Comparison of ENCODE assay signal across 8 cellular contexts in genomic region chr16:56637814-56638750, GRCh38. TPM values are rescaled to one million over a fixed set of nuclear protein-coding genes. Genes with fewer than 3 reads are reported as not detected.
DNase-seq lines count a peak whose midpoint lies in the region; ATAC-seq, FAIRE-seq and TF ChIP-seq lines count a peak whose summit lies in the region.

Gene MT1A (plus strand): TSS chr16:56638666. CDS start chr16:56638739, 73 bp downstream.

- no peaks in the 10 kb centered on the region for H3K9me3 Mint-ChIP-seq in memory B cell

- H3K27me3 ChIP-seq in IMR-90 (ENCODE audit: control insufficient read depth, insufficient read depth, low read length): peaks cover 90% of the 10 kb centered on the region
- H3K27me3 ChIP-seq in H1 (replicated peaks in 1 of 4; ENCODE audit: control insufficient read depth in 3 of 4, extremely low read depth in 1 of 4, insufficient read depth in 3 of 4, low read length in 3 of 4): peaks cover 90 to 100% (median 99%) of the 10 kb centered on the region in 4 experiments
- peaks cover 72% of the 10 kb centered on the region for H3K27me3 ChIP-seq in transverse colon

- H3K9me3 ChIP-seq in A549 (no peaks in the 10 kb centered on the region), IMR-90 (ENCODE audit: control insufficient read depth, insufficient read depth, low read length) (peaks cover 2% of the 10 kb centered on the region; the same call in 1 of the 2 replicates), H1 (ENCODE audit: insufficient read depth in 2 of 2, low read depth in 1 of 2, low read length in 1 of 2) (no peaks in the 10 kb centered on the region), transverse colon (no peaks in the 10 kb centered on the region)

- WGBS in A549 (ENCODE audit: missing lambda C conversion rate): 48% methylated on average over 60 of the region's 68 CpGs
- 13% methylated on average over 48 of the region's 68 CpGs; no CpG with 5 or more reads in 1 of the 2 experiments for WGBS in IMR-90 (ENCODE audit: extremely low coverage in 2 of 2, insufficient read length in 1 of 2), 2 experiments
- 6% methylated on average over 66 of the region's 68 CpGs; no CpG with 5 or more reads in 1 of the 2 experiments for WGBS in H1 (ENCODE audit: extremely low coverage in 1 of 2, insufficient coverage in 1 of 2, insufficient read length in 1 of 2, insufficient replicate concordance in 2 of 2, low coverage in 1 of 2, low lambda C conversion rate in 2 of 2, missing lambda C conversion rate in 1 of 2), 2 experiments
- whole genome bisulfite sequencing in transverse colon (ENCODE audit: low coverage in 1 of 2), 2 donors: 11 to 40% methylated on average over 3 to 65 of the region's 68 CpGs

- TF ChIP-seq POLR2A in A549 (IDR thresholded peaks at IDR 0.05; ENCODE audit: low read length) (peak; percentile 45), IMR-90 (IDR thresholded peaks at IDR 0.05; ENCODE audit: low read depth, low read length) (no peak), H1 (IDR thresholded peaks at IDR 0.05; ENCODE audit: control extremely low read depth in 1 of 2, low read depth in 2 of 2, low read length in 2 of 2) (no peak), transverse colon (IDR thresholded peaks at IDR 0.05) (peak; percentile 76), GM18505 (IDR thresholded peaks at IDR 0.05; ENCODE audit: borderline replicate concordance, extremely low read depth, insufficient read depth, insufficient read length) (no peak)

- H2BK12ac ChIP-seq in H1 (ENCODE audit: low read depth, low read length): peak within 1 kb of the TSS; percentile 78; the same call in 1 of the 2 replicates

- peak within 1 kb of the TSS; percentile 36; the same call in 1 of the 2 replicates for H3K4ac ChIP-seq in IMR-90 (ENCODE audit: low read depth, low read length)
- H3K4ac ChIP-seq in H1 (replicated peaks; ENCODE audit: insufficient read length, low read depth, low read length): no peak within 1 kb of the TSS

- POLR2A ChIA-PET in A549 (lab: Yijun Ruan, JAX) (interaction anchor here (0.9 kb wide), 1 partner anchor 45 kb away, joined by 3 read pairs; no protein-coding TSS in a partner anchor), IMR-90 (lab: Charles Lee; ENCODE audit: unreplicated experiment) (no interaction called here), H1 (lab: Charles Lee; ENCODE audit: partially characterized antibody) (interaction anchor here (0.6 to 6.3 kb wide), 6 partner anchors 12 to 47 kb away, joined by 3 to 32 read pairs (median 4); partner anchors contain the start of genes MT1E, MT1F and MT1G)

- no peak within 1 kb of the TSS for H3K14ac ChIP-seq in IMR-90 (replicated peaks; ENCODE audit: low read depth, low read length)
- no peak within 1 kb of the TSS for H3K14ac ChIP-seq in H1 (ENCODE audit: insufficient read length)

- no peak for TF ChIP-seq CTCF in A549 (IDR thresholded peaks at IDR 0.05)
- no peak for TF ChIP-seq CTCF in IMR-90 (conservative IDR thresholded peaks at IDR 0.05; ENCODE audit: low read depth, low read length)
- no peak for TF ChIP-seq CTCF in H1 (IDR thresholded peaks at IDR 0.05; ENCODE audit: control extremely low read depth in 1 of 3, insufficient read depth in 1 of 3, low read depth in 1 of 3, low read length in 3 of 3)
- no peak for TF ChIP-seq CTCF in transverse colon (IDR thresholded peaks at IDR 0.05)

- H3K4me1 ChIP-seq in A549: 0 out of 3 replicates have a peak, but pooled peaks cover 3% of the 10 kb centered on the region
- H3K4me1 ChIP-seq in IMR-90 (ENCODE audit: control insufficient read depth, insufficient read depth, low read length): no peaks in the 10 kb centered on the region; the same call in 1 of the 2 replicates
- peaks cover 3 to 19% (median 8%) of the 10 kb centered on the region in 4 experiments for H3K4me1 ChIP-seq in H1 (replicated peaks in 1 of 4; ENCODE audit: control insufficient read depth in 3 of 4, insufficient read depth in 4 of 4, low read length in 3 of 4)
- H3K4me1 ChIP-seq in transverse colon: peaks cover 14 to 33% (median 22%) of the 10 kb centered on the region in 4 donors

- H2BK5ac ChIP-seq in IMR-90 (ENCODE audit: low read depth, low read length, poor library complexity, severe bottlenecking) (no peak within 1 kb of the TSS), H1 (ENCODE audit: low read depth, low read length) (0 out of 2 replicates have a peak within 1 kb of the TSS, but pooled peaks have one; percentile 18)

- H3K4me2 ChIP-seq in A549: peak within 1 kb of the TSS; percentile 71
- H3K4me2 ChIP-seq in IMR-90 (ENCODE audit: low read depth, low read length): peak within 1 kb of the TSS; percentile 63
- peak within 1 kb of the TSS; percentile 73 to 85 for H3K4me2 ChIP-seq in H1 (ENCODE audit: insufficient read depth in 1 of 2, low read depth in 2 of 2, low read length in 2 of 2)

- dilution Hi-C loops in IMR-90 (cut with HindIII; ENCODE audit: low sequenced_read_pairs, unreplicated experiment): no loop called here

- no TSS peak for BruUV-seq in IMR-90 (replicated peaks; lab: Mats Ljungman, UMichigan)

- no peak within 1 kb of the TSS for H2BK20ac ChIP-seq in IMR-90 (ENCODE audit: low read depth, low read length)
- H2BK20ac ChIP-seq in H1 (ENCODE audit: low read length): no peak within 1 kb of the TSS

- peaks cover 20% of the 10 kb centered on the region for H3K4me1 Mint-ChIP-seq in memory B cell

- DNase-seq in A549 (ENCODE audit: low read depth in 1 of 2, low spot score in 1 of 2) (peak; percentile 23 to 40), IMR-90 (peak; percentile 7), H1 (ENCODE audit: low read depth in 1 of 2, low spot score in 2 of 2) (peak in 1 of 2 experiments; percentile 81), memory B cell (ENCODE audit: low spot score in 2 of 2) (no peak), transverse colon (peak; percentile 82)

- H3K23me2 ChIP-seq in H1 (ENCODE audit: low read depth, low read length): peaks cover 7% of the 10 kb centered on the region

- H2BK120ac ChIP-seq in IMR-90 (ENCODE audit: low read depth, low read length): no peak within 1 kb of the TSS
- no peak within 1 kb of the TSS for H2BK120ac ChIP-seq in H1 (replicated peaks; ENCODE audit: low read depth, low read length)

- H3K36me3 ChIP-seq in IMR-90 (ENCODE audit: control insufficient read depth, insufficient read depth, low read length) (no peaks in the 10 kb centered on the region), H1 (ENCODE audit: control insufficient read depth in 2 of 4, insufficient read depth in 4 of 4, low read length in 3 of 4) (no peaks in the 10 kb centered on the region; a peak in 1 of 8 replicates), transverse colon (no peaks in the 10 kb centered on the region)

- peaks cover 30% of the 10 kb centered on the region for H3K27me3 Mint-ChIP-seq in memory B cell

- H3K27ac Mint-ChIP-seq in memory B cell: no peak within 1 kb of the TSS

- H3K23ac ChIP-seq in IMR-90 (ENCODE audit: low read depth, low read length) (peak within 1 kb of the TSS; percentile 90; the same call in 1 of the 2 replicates), H1 (ENCODE audit: insufficient read length) (no peak within 1 kb of the TSS)

- intact Hi-C loops in IMR-90 (cut with micrococcal nuclease): no loop called here
- intact Hi-C loops in transverse colon (cut with DNase I; ENCODE audit: low total_unique reads): no loop called here

- peak within 1 kb of the TSS; percentile 43 for H3K4me3 Mint-ChIP-seq in memory B cell

- in situ Hi-C loops in IMR-90 (cut with MboI; ENCODE audit: low sequenced_read_pairs): no loop called here
- in situ Hi-C loops in transverse colon (cut with MboI; ENCODE audit: low pct_ligation_motif_present in 1 of 4, low pct_unique_long_range_greater_than_20kb in 1 of 4, low sequenced_read_pairs in 3 of 4): no loop called here

- H2AFZ ChIP-seq in IMR-90 (replicated peaks; ENCODE audit: low read length, poor library complexity) (peak within 1 kb of the TSS; percentile 86), H1 (ENCODE audit: low read length) (peak within 1 kb of the TSS; percentile 83; the same call in 1 of the 2 replicates)

- ATAC-seq in A549 (peak; percentile 68 to 77; a peak in 5 of 6 replicates), IMR-90 (ENCODE audit: low read depth) (peak; percentile 90), memory B cell (ENCODE audit: low read depth) (peak; percentile 31), GM19397 (IDR thresholded peaks at IDR 0.05; ENCODE audit: unreplicated experiment) (no peak), HG03280 (IDR thresholded peaks at IDR 0.05; ENCODE audit: unreplicated experiment) (no peak), GM18505 (IDR thresholded peaks at IDR 0.05; ENCODE audit: unreplicated experiment) (no peak)

- H3K18ac ChIP-seq in IMR-90 (ENCODE audit: low read depth, low read length): no peak within 1 kb of the TSS
- peak within 1 kb of the TSS; percentile 73; the same call in 1 of the 2 replicates for H3K18ac ChIP-seq in H1 (ENCODE audit: extremely low read depth, low read length)

- H3K4me3 ChIP-seq in A549 (peak within 1 kb of the TSS; percentile 43), IMR-90 (ENCODE audit: insufficient read depth, low read depth, low read length) (peak within 1 kb of the TSS; percentile 36), H1 (ENCODE audit: extremely low read depth in 1 of 4, insufficient read depth in 2 of 4, low read depth in 3 of 4, low read length in 4 of 4) (peak within 1 kb of the TSS; percentile 7 to 56 (median 27); a peak in 6 of 8 replicates), transverse colon (peak within 1 kb of the TSS; percentile 1 to 60 (median 41))

- no peaks in the 10 kb centered on the region for H3K79me2 ChIP-seq in H1 (ENCODE audit: control insufficient read depth in 1 of 2, insufficient read depth in 2 of 2, low read length in 2 of 2)

- H3K56ac ChIP-seq in IMR-90 (ENCODE audit: extremely low read depth, insufficient read depth, low read length): no peak within 1 kb of the TSS
- no peak within 1 kb of the TSS for H3K56ac ChIP-seq in H1 (replicated peaks; ENCODE audit: insufficient read length, low read depth, low read length)

- no peak within 1 kb of the TSS for H4K5ac ChIP-seq in IMR-90 (ENCODE audit: low read depth, low read length)
- H4K5ac ChIP-seq in H1 (ENCODE audit: insufficient read length, low read depth, low read length): no peak within 1 kb of the TSS

- H3K36me3 Mint-ChIP-seq in memory B cell: no peaks in the 10 kb centered on the region

- H3K79me1 ChIP-seq in IMR-90 (ENCODE audit: low read depth in 1 of 2, low read length in 2 of 2): no peaks in the 10 kb centered on the region
- no peaks in the 10 kb centered on the region for H3K79me1 ChIP-seq in H1 (ENCODE audit: low read depth, low read length)

- H4K91ac ChIP-seq in IMR-90 (ENCODE audit: insufficient read depth, low read depth, low read length): no peak within 1 kb of the TSS
- peak within 1 kb of the TSS; percentile 6 for H4K91ac ChIP-seq in H1 (replicated peaks; ENCODE audit: insufficient read length, low read length)

- no peak within 1 kb of the TSS for H3K9ac ChIP-seq in IMR-90 (ENCODE audit: low read depth, low read length)
- no peak within 1 kb of the TSS for H3K9ac ChIP-seq in H1 (replicated peaks in 1 of 4; ENCODE audit: extremely low read depth in 1 of 4, low read depth in 3 of 4, low read length in 3 of 4)

- H2BK15ac ChIP-seq in IMR-90 (ENCODE audit: low read depth, low read length): no peak within 1 kb of the TSS
- peak within 1 kb of the TSS; percentile 96; the same call in 1 of the 2 replicates for H2BK15ac ChIP-seq in H1 (ENCODE audit: low read length)

- H4K20me1 ChIP-seq in IMR-90 (ENCODE audit: insufficient read depth, low read length) (no peaks in the 10 kb centered on the region), H1 (replicated peaks in 1 of 2; ENCODE audit: control insufficient read depth in 1 of 2, insufficient read depth in 2 of 2, low read length in 2 of 2) (peaks cover 9 to 34% of the 10 kb centered on the region in 2 experiments)

- TF ChIP-seq RAD21 in A549 (conservative IDR thresholded peaks at IDR 0.05 in 1 of 2, IDR thresholded peaks at IDR 0.05 in 1 of 2): no peak
- TF ChIP-seq RAD21 in IMR-90 (IDR thresholded peaks at IDR 0.05; ENCODE audit: low read length): no peak
- TF ChIP-seq RAD21 in H1 (IDR thresholded peaks at IDR 0.05 in 1 of 2, conservative IDR thresholded peaks at IDR 0.05 in 1 of 2; ENCODE audit: low read depth in 2 of 2, low read length in 2 of 2): no peak

- H4K8ac ChIP-seq in IMR-90 (ENCODE audit: low read depth in 2 of 2, low read length in 2 of 2) (no peak within 1 kb of the TSS), H1 (ENCODE audit: extremely low read depth, insufficient read depth, low read length) (no peak within 1 kb of the TSS)

- TF ChIP-seq EP300 in A549 (IDR thresholded peaks at IDR 0.05) (no peak), H1 (IDR thresholded peaks at IDR 0.05; ENCODE audit: borderline replicate concordance in 1 of 2, low read depth in 2 of 2, low read length in 2 of 2) (no peak), transverse colon (IDR thresholded peaks at IDR 0.05; ENCODE audit: low read depth) (peak; percentile 61)

- FAIRE-seq in A549 (lab: Jason Lieb, UNC): no peak
- FAIRE-seq in H1 (lab: Jason Lieb, UNC): no peak

- H2AK5ac ChIP-seq in IMR-90 (ENCODE audit: low read depth, low read length) (no peak within 1 kb of the TSS), H1 (ENCODE audit: low read depth, low read length) (no peak within 1 kb of the TSS)

- H3K27ac ChIP-seq in A549 (peak within 1 kb of the TSS; percentile 51 to 83; a peak in 5 of 6 replicates), IMR-90 (ENCODE audit: insufficient read depth, low read length) (no peak within 1 kb of the TSS), H1 (ENCODE audit: low read depth, low read length) (no peak within 1 kb of the TSS), transverse colon (peak within 1 kb of the TSS; percentile 52 to 65 (median 56))

- H2AK9ac ChIP-seq in IMR-90 (replicated peaks; ENCODE audit: low read depth, low read length, poor library complexity): no peak within 1 kb of the TSS

- CTCF ChIA-PET in A549 (lab: Yijun Ruan, JAX) (interaction anchor here (1.2 to 25.6 kb wide), 3 partner anchors 13 to 64 kb away, joined by 3 to 340 read pairs (median 36); partner anchors contain the start of genes MT1E and MT2A), IMR-90 (lab: Yijun Ruan, JAX) (no interaction called here), H1 (lab: Charles Lee; ENCODE audit: partially characterized antibody) (interaction anchor here (1.1 to 3.6 kb wide), 7 partner anchors 9 to 61 kb away, joined by 3 to 14 read pairs (median 5); partner anchors contain the start of genes MT1E and MT1H)

- H3K9me1 ChIP-seq in IMR-90 (ENCODE audit: insufficient read depth, low read length): no peaks in the 10 kb centered on the region

RNA-seq across cellular contexts. Expression of gene MT1A, which starts in this region (rescaled TPM):
- polyA plus RNA-seq in A549 (2011; rRNA removed) (5.3 and 8.0 TPM in 2 replicates), A549 (2017; fragmentation: RNase III; extraction: RNeasy Plus Mini Kit Qiagen cat#74134 plus additional on column Dnase treatment) (12.8 to 16.9 TPM (median 14.1 TPM) in 3 replicates), IMR-90 (2012; rRNA removed) (0.60 and 1.6 TPM in 2 replicates), H1 (2011; rRNA removed) (not detected in 2 replicates)
- polyA plus RNA-seq in A549 (2012; cell fraction: cytosol; rRNA removed): 41.6 and 45.1 TPM in 2 replicates
- 30.4 and 34.7 TPM in 2 replicates for polyA plus RNA-seq in A549 (2012; cell fraction: nucleus; rRNA removed)
- polyA minus RNA-seq in A549 (2011; rRNA and poly(A)+ RNA removed): 6.5 and 11.2 TPM in 2 replicates
- total RNA-seq in IMR-90 (2012; rRNA removed) (1.9 TPM in 1 of 2 replicates, not detected in the other), transverse colon (10 to 100 TPM in 1 of 4 donors, 1 to 10 TPM in 2, not detected in 1; 4.4 to 35.2 (median 4.9) TPM)
- polyA plus RNA-seq in IMR-90 (2012; cell fraction: cytosol; rRNA removed): 0.55 and 0.92 TPM in 2 replicates
- 0.87 TPM in 1 of 2 replicates, not detected in the other for polyA plus RNA-seq in IMR-90 (2012; cell fraction: nucleus; rRNA removed; ENCODE audit: low replicate concordance)
- total RNA-seq in H1 (2021; fragmentation: NEBNext Ultra II Directional; extraction: Animal tissue kit (Norgen Biotek cat#: 25700)): not detected in 2 replicates
- polyA plus RNA-seq in H1 (2011; cell fraction: cytosol; rRNA removed): not detected
- polyA plus RNA-seq in H1 (2011; cell fraction: nucleus; rRNA removed): not detected
- not detected in 4 replicates for polyA plus RNA-seq in H1 (2012, experiment 1 of 2)
- not detected for polyA plus RNA-seq in H1 (2012, experiment 2 of 2)
- 2.4 TPM for polyA plus RNA-seq in H1 (2013, experiment 1 of 2)
- polyA plus RNA-seq in H1 (2013, experiment 2 of 2): 1.4 TPM
- polyA minus RNA-seq in H1 (2011; rRNA and poly(A)+ RNA removed): not detected in 2 replicates
- polyA minus RNA-seq in H1 (2011; cell fraction: cytosol; rRNA and poly(A)+ RNA removed): not detected
- not detected for polyA minus RNA-seq in H1 (2011; cell fraction: nucleus; rRNA and poly(A)+ RNA removed)

Comparison
In these comparisons a context has a peak if more than half of its experiments do, and no peak if none do; other contexts are left out.
1. ATAC-seq: peak in A549 (2 of 2), IMR-90 (single experiment) and memory B cell (single experiment); none in GM19397 (single experiment), HG03280 (single experiment) and GM18505 (single experiment).
2. DNase-seq: peak in A549 (2 of 2), IMR-90 (single experiment) and transverse colon (single experiment); none in memory B cell (0 of 2).
3. H3K27ac ChIP-seq: peak in A549 (2 of 2) and transverse colon (4 of 4); none in IMR-90 (single experiment) and H1 (single experiment).
4. POLR2A ChIP-seq: peak in A549 (single experiment) and transverse colon (single experiment); none in IMR-90 (single experiment), H1 (0 of 2) and GM18505 (single experiment).
5. Of the 18 proteins assayed by ChIP-seq in both H1 and A549: peak only in H1: E2F6 and RNF2; only in A549: POLR2A; in both: MAX; in neither: 14.
6. Peak in every context shown above with its lines, with median percentiles within 50 percentile points of each other: H3K4me2 ChIP-seq and H3K4me3 ChIP-seq.